11 cellular contexts compared by ENCODE assay signal in genomic region chr3:162390891-162391290, GRCh38.
A peak's percentile ranks its signal among the peaks of the same experiment; 100 is the strongest.
DNase-seq lines count a peak whose midpoint lies in the region; TF ChIP-seq lines count a peak whose summit lies in the region.
"Had no signal": no experiment of that assay in that cellular context is flagged by ENCODE, and none has a peak within 500 bp of the region (broad histone marks: within the 10 kb centered on the region; RNA-seq: fewer than 3 reads in every experiment).

No MANE protein-coding gene starts in this region.

- peaks cover 25% of the 10 kb centered on the region for H3F3A ChIP-seq in SK-N-SH (replicated peaks; ENCODE audit: insufficient read depth)

- H3K4me1 ChIP-seq in SK-N-SH (ENCODE audit: control insufficient read depth in 1 of 2, insufficient read depth in 2 of 2, low read depth in 1 of 2, low read length in 1 of 2) (peaks cover 0 to 7% of the 10 kb centered on the region in 2 experiments; a peak in 1 of 4 replicates), endodermal cell (ENCODE audit: control insufficient read depth, insufficient read depth, low read length) (no peaks in the 10 kb centered on the region)
- H3K4me1 ChIP-seq: suprapubic skin had no signal

- peaks cover 6% of the 10 kb centered on the region for H3K9me3 Mint-ChIP-seq in endodermal cell

- H3K36me3 Mint-ChIP-seq in endodermal cell (ENCODE audit: low read depth): no peaks in the 10 kb centered on the region

- no peaks in the 10 kb centered on the region for H4K20me1 ChIP-seq in SK-N-SH (ENCODE audit: insufficient read depth)

- peak; percentile 38 for DNase-seq in H4 (ENCODE audit: low spot score)
- no peak for DNase-seq in SK-N-SH
- DNase-seq in fibroblast of the aortic adventitia (ENCODE audit: low read depth): peak; percentile 47
- DNase-seq in stromal cell of bone marrow (ENCODE audit: low read depth): peak; percentile 32
- DNase-seq in endodermal cell: no peak
- no peak for DNase-seq in MG63
- no peak for DNase-seq in NCI-H774 (lab: John Stamatoyannopoulos, UW)
- DNase-seq: activated T-cell treated with anti-CD3 and anti-CD28 coated beads, Interleukin-2, amount 50 U/mL, for 4 hours; GOT3; NCI-H1436 treated with DMSO at 0.1 percent for 48 hours had no signal

- H3K9ac ChIP-seq in SK-N-SH: peak overlapping the region; percentile 52
- no peak overlapping the region for H3K9ac ChIP-seq in endodermal cell (ENCODE audit: extremely low read depth, low read length, poor library complexity, severe bottlenecking)

- H3K4me3 ChIP-seq in SK-N-SH (ENCODE audit: low read depth in 2 of 2, low read length in 1 of 2): no peak overlapping the region
- no peak overlapping the region for H3K4me3 ChIP-seq in fibroblast of the aortic adventitia (ENCODE audit: low read depth, low read length)
- no peak overlapping the region for H3K4me3 ChIP-seq in endodermal cell (ENCODE audit: low read length)
- H3K4me3 ChIP-seq in MG63: no peak overlapping the region
- H3K4me3 ChIP-seq: suprapubic skin had no signal

- H3K27me3 Mint-ChIP-seq in endodermal cell (ENCODE audit: insufficient read depth): no peaks in the 10 kb centered on the region

- no peaks in the 10 kb centered on the region for H3K36me3 ChIP-seq in SK-N-SH (replicated peaks in 1 of 2; ENCODE audit: control insufficient read depth in 1 of 2, insufficient read depth in 2 of 2, low read length in 1 of 2)
- no peaks in the 10 kb centered on the region for H3K36me3 ChIP-seq in endodermal cell (ENCODE audit: control insufficient read depth, insufficient read depth, low read length)
- H3K36me3 ChIP-seq in MG63: no peaks in the 10 kb centered on the region
- H3K36me3 ChIP-seq: suprapubic skin had no signal

- H3K9me2 ChIP-seq in SK-N-SH: no peaks in the 10 kb centered on the region

- no peaks in the 10 kb centered on the region for H3K4me1 Mint-ChIP-seq in endodermal cell

- H3K4me3 Mint-ChIP-seq in endodermal cell: no peak overlapping the region
- H3K4me3 Mint-ChIP-seq: activated T-cell treated with anti-CD3 and anti-CD28 coated beads, Interleukin-2, amount 50 U/mL, for 4 hours had no signal

- no peaks in the 10 kb centered on the region for H3K79me2 ChIP-seq in SK-N-SH (ENCODE audit: insufficient read depth)

- WGBS in SK-N-SH (ENCODE audit: low lambda C conversion rate): 23% methylated on average over 3 of the region's 3 CpGs
- WGBS in endodermal cell (ENCODE audit: insufficient coverage in 1 of 2, insufficient read length in 1 of 2), 2 experiments: 94 to 100% methylated on average over 1 to 3 of the region's 3 CpGs

- no peak for TF ChIP-seq RAD21 in SK-N-SH (IDR thresholded peaks at IDR 0.05; ENCODE audit: low read length)

- CTCF ChIA-PET in SK-N-SH (lab: Yijun Ruan, JAX): no interaction called here

- H3K27ac Mint-ChIP-seq in endodermal cell: no peak overlapping the region

- no peaks in the 10 kb centered on the region for H3K27me3 ChIP-seq in SK-N-SH (ENCODE audit: insufficient read depth)
- no peaks in the 10 kb centered on the region for H3K27me3 ChIP-seq in endodermal cell (ENCODE audit: control insufficient read depth, insufficient read depth, low read length, poor library complexity, severe bottlenecking)
- no peaks in the 10 kb centered on the region for H3K27me3 ChIP-seq in MG63
- H3K27me3 ChIP-seq: suprapubic skin had no signal

- peak overlapping the region in 1 of 2 experiments; percentile 78; a peak in 3 of 4 replicates for H3K27ac ChIP-seq in SK-N-SH (ENCODE audit: low read depth in 2 of 2, low read length in 1 of 2)
- no peak overlapping the region for H3K27ac ChIP-seq in endodermal cell (ENCODE audit: low read depth, low read length)
- H3K27ac ChIP-seq: suprapubic skin had no signal

- peaks cover 4% of the 10 kb centered on the region for H3K9me3 ChIP-seq in SK-N-SH
- no peaks in the 10 kb centered on the region for H3K9me3 ChIP-seq in endodermal cell (ENCODE audit: control insufficient read depth, low read length)
- no peaks in the 10 kb centered on the region for H3K9me3 ChIP-seq in MG63
- H3K9me3 ChIP-seq: suprapubic skin had no signal

- H2AFZ ChIP-seq in SK-N-SH (ENCODE audit: low read depth): peak overlapping the region; percentile 84

- POLR2A ChIA-PET in SK-N-SH (lab: Yijun Ruan, JAX): no interaction called here

- no peak for TF ChIP-seq EP300 in SK-N-SH (IDR thresholded peaks at IDR 0.05; ENCODE audit: borderline replicate concordance in 1 of 2, low read depth in 1 of 2, low read length in 1 of 2)

- TF ChIP-seq CTCF in SK-N-SH (IDR thresholded peaks at IDR 0.05) (no peak), fibroblast of the aortic adventitia (IDR thresholded peaks at IDR 0.05; ENCODE audit: insufficient read depth, low read length) (no peak), endodermal cell (conservative IDR thresholded peaks at IDR 0.05) (no peak)

- peak overlapping the region; percentile 56 for H3K4me2 ChIP-seq in SK-N-SH

TF ChIP-seq in SK-N-SH, 30 proteins besides CTCF, POLR2A, EP300 and RAD21:
- TF ChIP-seq FOSL2 (IDR thresholded peaks at IDR 0.05; ENCODE audit: borderline replicate concordance, low read depth) (peak; percentile 57; the same call in 1 of the 2 replicates), NFIC (IDR thresholded peaks at IDR 0.05; ENCODE audit: borderline replicate concordance) (no peak), SMC3 (IDR thresholded peaks at IDR 0.05; ENCODE audit: low read depth, low read length) (no peak), GABPA (IDR thresholded peaks at IDR 0.05; ENCODE audit: low read depth) (no peak), USF1 (IDR thresholded peaks at IDR 0.05; ENCODE audit: borderline replicate concordance, low read depth) (no peak), YY1 (IDR thresholded peaks at IDR 0.05; ENCODE audit: low read depth) (no peak), PBX3 (IDR thresholded peaks at IDR 0.05) (peak; percentile 48), EZH2phosphoT487 (IDR thresholded peaks at IDR 0.05; ENCODE audit: borderline replicate concordance, low read depth) (no peak), TCF12 (IDR thresholded peaks at IDR 0.05) (0 out of 2 replicates have a peak, but pooled peaks have one; percentile 4), GATA2 (CRISPR knock-in tag; IDR thresholded peaks at IDR 0.05) (no peak), MXI1 (IDR thresholded peaks at IDR 0.05; ENCODE audit: low read depth, low read length) (no peak), TAF1 (IDR thresholded peaks at IDR 0.05; ENCODE audit: borderline replicate concordance, low read depth, low read length) (no peak), FOXM1 (IDR thresholded peaks at IDR 0.05; ENCODE audit: low read depth) (no peak), POLR2AphosphoS5 (IDR thresholded peaks at IDR 0.05; ENCODE audit: low read depth, low read length) (no peak)

Comparison
In these comparisons a context has a peak if more than half of its experiments do, and no peak if none do; other contexts are left out.
1. DNase-seq: peak in H4 (single experiment), fibroblast of the aortic adventitia (single experiment) and stromal cell of bone marrow (single experiment); none in SK-N-SH (single experiment), endodermal cell (single experiment), MG63 (single experiment) and NCI-H774 (single experiment).